In genomic region chr14:77991128-77991772, GRCh38 we compare ENCODE assay signal across 13 cellular contexts.
DNase-seq lines count a peak whose midpoint lies in the region; ATAC-seq and TF ChIP-seq lines count a peak whose summit lies in the region.
"Had no signal": no experiment of that assay in that cellular context is flagged by ENCODE, and none has a peak within 500 bp of the region (broad histone marks: within the 10 kb centered on the region; RNA-seq: fewer than 3 reads in every experiment).

No MANE protein-coding gene starts in this region.

- ATAC-seq in mucosa of descending colon (no peak), GM21723 (IDR thresholded peaks at IDR 0.05; ENCODE audit: unreplicated experiment) (no peak)
- ATAC-seq: left ventricle myocardium superior had no signal

- H3K9me3 ChIP-seq in mucosa of descending colon, result no peaks in the 10 kb centered on the region
- H3K9me3 ChIP-seq: ovary had no signal

- intact Hi-C loops in mucosa of descending colon (cut with DNase I, micrococcal nuclease), result no loop called here

- peak; percentile 40 for DNase-seq in Ammon's horn (ENCODE audit: low spot score)
- DNase-seq in GM13977 (ENCODE audit: low spot score), result peak; percentile 35
- peak; percentile 49 for DNase-seq in SK-MEL-5 (ENCODE audit: low read depth, low spot score)
- peak; percentile 32 for DNase-seq in iPS-NIHi11 (ENCODE audit: low spot score)
- DNase-seq in G401 (ENCODE audit: low spot score), result no peak
- no peak for DNase-seq in mucosa of descending colon
- no peak for DNase-seq in stimulated activated CD4-positive, alpha-beta T cell treated with anti-CD3 and anti-CD28 coated beads, Interleukin-12 subunit alpha, Interleukin-12 subunit beta, amount 100 ng/mL, for 4 hours
- DNase-seq: cerebellar nuclear complex; left ventricle myocardium superior; NCI-H187; ovary; stimulated activated CD4-positive, alpha-beta T cell treated with anti-CD3 and anti-CD28 coated beads, Interleukin-2, amount 100 ng/mL, for 48 hours had no signal

- no peak overlapping the region for H3K4me3 ChIP-seq in mucosa of descending colon
- H3K4me3 ChIP-seq: ovary had no signal

- H3K4me1 ChIP-seq in mucosa of descending colon (ENCODE audit: low read depth), result no peaks in the 10 kb centered on the region

- H3K36me3 ChIP-seq in mucosa of descending colon (ENCODE audit: low read depth), result no peaks in the 10 kb centered on the region
- H3K36me3 ChIP-seq: ovary had no signal

- in situ Hi-C loops in GM13977 (cut with MboI; ENCODE audit: low pct_unique_long_range_greater_than_20kb, low sequenced_read_pairs, unreplicated experiment) (loop anchor here (25.0 kb wide), 1 partner anchor 329 kb away; no protein-coding TSS in a partner anchor), SK-MEL-5 (cut with HindIII; ENCODE audit: low pct_unique_long_range_greater_than_20kb, low sequenced_read_pairs) (no loop called here), G401 (cut with HindIII; ENCODE audit: low sequenced_read_pairs) (no loop called here)

- TF ChIP-seq CTCF in GM13977 (IDR thresholded peaks at IDR 0.05; ENCODE audit: extremely low read depth, insufficient read depth, missing control alignments) (no peak), mucosa of descending colon (IDR thresholded peaks at IDR 0.05) (no peak)

Comparison
In these comparisons a context has a peak if more than half of its experiments do, and no peak if none do; other contexts are left out.
1. DNase-seq: peak in Ammon's horn (single experiment), GM13977 (single experiment), SK-MEL-5 (single experiment) and iPS-NIHi11 (single experiment); none in G401 (single experiment), mucosa of descending colon (0 of 3) and stimulated activated CD4-positive, alpha-beta T cell treated with anti-CD3 and anti-CD28 coated beads, Interleukin-12 subunit alpha, Interleukin-12 subunit beta, amount 100 ng/mL, for 4 hours (single experiment).